10 cellular contexts compared by ENCODE assay signal in the genomic region with DNA sequence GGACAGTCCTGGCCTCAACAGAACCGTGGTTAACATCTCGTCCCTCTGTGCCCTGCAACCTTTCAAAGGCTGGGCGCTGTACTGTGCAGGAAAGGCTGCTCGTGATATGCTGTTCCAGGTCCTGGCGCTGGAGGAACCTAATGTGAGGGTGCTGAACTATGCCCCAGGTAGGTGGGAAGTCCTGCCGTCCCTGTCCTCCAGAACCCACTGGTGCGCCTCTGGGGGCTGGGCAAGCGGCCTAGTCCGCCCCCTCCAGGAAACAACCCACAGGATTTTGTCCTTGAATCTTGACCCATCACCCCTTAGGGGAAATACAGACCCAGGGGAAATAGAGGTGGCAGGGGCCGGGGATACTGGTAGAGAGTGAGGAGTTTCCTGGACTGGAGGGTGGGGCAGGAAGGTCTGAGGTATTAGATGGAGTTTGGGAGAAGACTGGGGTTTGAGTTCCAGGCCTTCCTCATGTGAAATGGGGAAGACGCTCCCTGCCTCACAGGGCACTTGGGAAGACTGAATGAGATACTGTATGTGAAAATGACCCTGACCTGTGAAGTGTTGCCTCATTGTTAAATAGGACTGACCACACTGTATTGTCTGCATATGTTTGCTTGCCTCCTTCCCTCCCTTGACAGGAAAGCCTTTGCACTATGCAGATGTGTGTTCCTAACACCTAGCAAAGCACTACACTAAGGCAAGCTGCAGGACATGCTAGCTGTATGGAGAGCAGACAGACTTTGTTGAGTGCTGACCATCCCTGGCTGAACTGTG. TPM values are rescaled to one million over a fixed set of nuclear protein-coding genes. Genes with fewer than 3 reads are reported as not detected.
DNase-seq lines count a peak whose midpoint lies in the region; ATAC-seq, FAIRE-seq and TF ChIP-seq lines count a peak whose summit lies in the region.
"Had no signal": no experiment of that assay in that cellular context is flagged by ENCODE, and none has a peak within 500 bp of the region (broad histone marks: within the 10 kb centered on the region; RNA-seq: fewer than 3 reads in every experiment).

No MANE protein-coding gene starts in this region.

- POLR2A ChIA-PET in K562 (lab: Yijun Ruan, JAX) = interaction anchor here (0.7 to 1.0 kb wide), 2 partner anchors 103 to 187 kb away, joined by 3 read pairs; no protein-coding TSS in a partner anchor

- BruUV-seq in K562 (replicated peaks; lab: Mats Ljungman, UMichigan) = no TSS peak

- H3K4me3 ChIP-seq in HAP-1 (peak overlapping the region; percentile 42), K562 (peak overlapping the region; percentile 85; the same call in 1 of the 2 replicates), muscle layer of colon (ENCODE audit: low read depth in 1 of 2, low read length in 2 of 2) (peak overlapping the region; percentile 66 to 81)

- no peak for TF ChIP-seq POLR2A in K562 (conservative IDR thresholded peaks at IDR 0.05)

- DNase-seq in HAP-1 (ENCODE audit: low spot score in 2 of 2) (no peak), K562 (ENCODE audit: extremely low read depth in 1 of 4, low spot score in 3 of 4) (no peak), NCI-H226 (no peak), GM20000 (ENCODE audit: low spot score) (no peak), germinal center (ENCODE audit: low spot score) (no peak)

- intact Hi-C loops in K562 (cut with micrococcal nuclease) = no loop called here

- no peaks in the 10 kb centered on the region for H3K9me1 ChIP-seq in K562 (ENCODE audit: control insufficient read depth, insufficient read depth, low read length)

- H3K4me1 ChIP-seq in HAP-1 (peaks cover 11% of the 10 kb centered on the region), K562 (replicated peaks in 1 of 2; ENCODE audit: control insufficient read depth in 2 of 2, insufficient read depth in 2 of 2, low read length in 2 of 2) (peaks cover 9 to 15% of the 10 kb centered on the region in 2 experiments; a peak in 4 of 5 replicates), muscle layer of colon (ENCODE audit: insufficient read depth, low read length) (peaks cover 23% of the 10 kb centered on the region)

- TF ChIP-seq RAD21 in K562 (CRISPR knock-in tag; conservative IDR thresholded peaks at IDR 0.05 in 1 of 2, IDR thresholded peaks at IDR 0.05 in 1 of 2) = no peak

- H3K9me3 ChIP-seq in HAP-1 (no peaks in the 10 kb centered on the region), K562 (replicated peaks; ENCODE audit: control insufficient read depth, insufficient read depth, low read depth, low read length) (no peaks in the 10 kb centered on the region), muscle layer of colon (ENCODE audit: low read length) (no peaks in the 10 kb centered on the region)
- H3K9me3 ChIP-seq: SJCRH30 had no signal

- TF ChIP-seq CTCF in 22Rv1 (IDR thresholded peaks at IDR 0.05) = no peak
- no peak for TF ChIP-seq CTCF in K562 (IDR thresholded peaks at IDR 0.05 in 2 of 3, conservative IDR thresholded peaks at IDR 0.05 in 1 of 3; ENCODE audit: insufficient read depth in 2 of 3, low read depth in 1 of 3, low read length in 3 of 3)
- no peak for TF ChIP-seq CTCF in GM20000 (IDR thresholded peaks at IDR 0.05; ENCODE audit: extremely low read depth, missing control alignments)

- no peak for ATAC-seq in K562
- ATAC-seq in GM21390 (IDR thresholded peaks at IDR 0.05; ENCODE audit: unreplicated experiment) = no peak

- no peak for TF ChIP-seq EP300 in K562 (IDR thresholded peaks at IDR 0.05; ENCODE audit: low read length)

- 59% methylated on average over 9 of the region's 11 CpGs for WGBS in K562 (ENCODE audit: insufficient coverage, low coverage, missing lambda C conversion rate)

- peaks cover 16% of the 10 kb centered on the region; the same call in 1 of the 2 replicates for H4K20me1 ChIP-seq in K562 (replicated peaks; ENCODE audit: control insufficient read depth, insufficient read depth, low read length)

- H3K36me3 ChIP-seq in HAP-1 (replicated peaks) (peaks cover 4% of the 10 kb centered on the region; the same call in 1 of the 2 replicates), K562 (ENCODE audit: control insufficient read depth, insufficient read depth, low read length) (peaks cover 26% of the 10 kb centered on the region; the same call in 2 of the 3 replicates), muscle layer of colon (ENCODE audit: insufficient read depth, low read length) (peaks cover 17% of the 10 kb centered on the region)
- H3K36me3 ChIP-seq: brain microvascular endothelial cell had no signal

- H2AFZ ChIP-seq in K562 (ENCODE audit: low read depth, low read length) = peak overlapping the region; percentile 98

- H3K79me2 ChIP-seq in K562 (ENCODE audit: control insufficient read depth, insufficient read depth, low read length) = peaks cover 5% of the 10 kb centered on the region; the same call in 2 of the 3 replicates

- H3K4me2 ChIP-seq in K562 (ENCODE audit: insufficient read depth, low read length) = peak overlapping the region; percentile 87

- H3K9ac ChIP-seq in K562 (ENCODE audit: insufficient read depth in 1 of 2, low read depth in 2 of 2, low read length in 2 of 2) = peak overlapping the region in 1 of 2 experiments; percentile 92; a peak in 2 of 4 replicates
- no peak overlapping the region for H3K9ac ChIP-seq in muscle layer of colon (ENCODE audit: low read length)

- H3K27ac ChIP-seq in 22Rv1 (peak overlapping the region; percentile 97; the same call in 1 of the 2 replicates), K562 (ENCODE audit: extremely low read depth, low read depth, low read length) (no peak overlapping the region), muscle layer of colon (ENCODE audit: low read depth, low read length) (no peak overlapping the region)
- H3K27ac ChIP-seq: brain microvascular endothelial cell had no signal

- H3K27me3 ChIP-seq in HAP-1 (ENCODE audit: low read depth) (no peaks in the 10 kb centered on the region), K562 (ENCODE audit: control insufficient read depth in 2 of 2, insufficient read depth in 2 of 2, low read length in 2 of 2) (0 out of 5 replicates have a peak, but pooled peaks cover under 1 to 5% of the 10 kb centered on the region in 2 experiments), muscle layer of colon (ENCODE audit: control insufficient read depth in 1 of 2, insufficient read depth in 2 of 2, low read length in 2 of 2) (peaks cover 0 to 4% of the 10 kb centered on the region in 2 donors)
- H3K27me3 ChIP-seq: SJCRH30 had no signal

- FAIRE-seq in K562 (lab: Jason Lieb, UNC) = no peak

- in situ Hi-C loops in HAP-1 (cut with MboI; ENCODE audit: low sequenced_read_pairs) = no loop called here
- in situ Hi-C loops in K562 (cut with MboI) = no loop called here

- CTCF ChIA-PET in K562 (lab: Yijun Ruan, JAX; ENCODE audit: low intra/inter-chr PET ratio) = interaction anchor here (0.6 to 2.6 kb wide), 3 partner anchors 118 to 289 kb away, joined by 3 to 10 read pairs (median 5); no protein-coding TSS in a partner anchor

TF ChIP-seq in K562, 482 proteins besides CTCF, POLR2A, EP300 and RAD21 (continues in another document):
- TF ChIP-seq CBFB (CRISPR knock-in tag; IDR thresholded peaks at IDR 0.05) = 0 out of 2 replicates have a peak, but pooled peaks have one; percentile 23

RNA-seq across cellular contexts. Expression of gene SPR, which starts 1.4 kb away (rescaled TPM):
- total RNA-seq in K562 (2011; cell fraction: chromatin; rRNA removed; ENCODE audit: low replicate concordance) = 3.9 and 9.7 TPM in 2 replicates
- 11.7 and 12.7 TPM in 2 replicates for total RNA-seq in K562 (2011; cell fraction: nucleolus; rRNA removed)
- total RNA-seq in K562 (2011; cell fraction: nucleoplasm; rRNA removed) = 11.6 and 12.0 TPM in 2 replicates
- total RNA-seq in K562 (2014; rRNA removed) = 38.3 and 44.2 TPM in 2 replicates
- total RNA-seq in K562 (2014; rRNA removed; fragmentation: Illumina TruSeq; extraction: Trizol) = 19.9 and 26.3 TPM in 2 replicates
- 23.0 and 24.1 TPM in 2 replicates for total RNA-seq in K562 (2015; rRNA removed; fragmentation: Illumina TruSeq; extraction: Trizol)
- 36.5 and 38.8 TPM in 2 replicates for total RNA-seq in K562 (2021)
- 17.4 and 28.4 TPM in 2 replicates for polyA plus RNA-seq in K562 (2011; rRNA removed)
- polyA plus RNA-seq in K562 (2011; cell fraction: cytosol; rRNA removed) = 15.5 and 32.1 TPM in 2 replicates
- 7.5 and 12.4 TPM in 2 replicates for polyA plus RNA-seq in K562 (2011; cell fraction: nucleus; rRNA removed)
- polyA plus RNA-seq in K562 (2012) = 32.7 and 40.3 TPM in 2 replicates
- 21.9 and 22.0 TPM in 2 replicates for polyA plus RNA-seq in K562 (2014; fragmentation: Illumina TruSeq; extraction: Trizol)
- polyA plus RNA-seq in K562 (2014; fragmentation: Nextera tagmentation; extraction: Ambion mirVana) = 1 to 10 TPM; 7.7 to 9.4 TPM
- 28.5 TPM in 2 replicates for polyA plus RNA-seq in K562 (2014; rRNA removed)
- 10.4 and 18.1 TPM in 2 replicates for polyA minus RNA-seq in K562 (2011; rRNA and poly(A)+ RNA removed)
- 7.5 and 9.5 TPM in 2 replicates for polyA minus RNA-seq in K562 (2011; cell fraction: cytosol; rRNA and poly(A)+ RNA removed)
- polyA minus RNA-seq in K562 (2011; cell fraction: nucleus; rRNA and poly(A)+ RNA removed) = 4.0 and 4.8 TPM in 2 replicates

RNA-seq across cellular contexts. Expression of gene EMX1, which starts 28.7 kb away (rescaled TPM):
- total RNA-seq in K562 (2011; cell fraction: chromatin; rRNA removed; ENCODE audit: low replicate concordance) = 0.28 TPM in 1 of 2 replicates, not detected in the other
- total RNA-seq in K562 (2011; cell fraction: nucleolus; rRNA removed) = 0.17 TPM in 1 of 2 replicates, not detected in the other
- total RNA-seq in K562 (2011; cell fraction: nucleoplasm; rRNA removed) = not detected in 2 replicates
- total RNA-seq in K562 (2014; rRNA removed) = 0.20 and 0.32 TPM in 2 replicates
- not detected in 2 replicates for total RNA-seq in K562 (2014; rRNA removed; fragmentation: Illumina TruSeq; extraction: Trizol)
- not detected in 2 replicates for total RNA-seq in K562 (2015; rRNA removed; fragmentation: Illumina TruSeq; extraction: Trizol)
- total RNA-seq in K562 (2021) = 0.18 TPM in 1 of 2 replicates, not detected in the other
- polyA plus RNA-seq in K562 (2011; rRNA removed) = 0.10 and 0.22 TPM in 2 replicates
- 0.07 and 0.16 TPM in 2 replicates for polyA plus RNA-seq in K562 (2011; cell fraction: cytosol; rRNA removed)
- 0.11 and 0.21 TPM in 2 replicates for polyA plus RNA-seq in K562 (2011; cell fraction: nucleus; rRNA removed)
- polyA plus RNA-seq in K562 (2012) = 0.04 and 0.11 TPM in 2 replicates
- not detected in 2 replicates for polyA plus RNA-seq in K562 (2014; fragmentation: Illumina TruSeq; extraction: Trizol)
- polyA plus RNA-seq in K562 (2014; fragmentation: Nextera tagmentation; extraction: Ambion mirVana) = not detected
- 0.21 TPM in 1 of 2 replicates, not detected in the other for polyA plus RNA-seq in K562 (2014; rRNA removed)
- polyA minus RNA-seq in K562 (2011; rRNA and poly(A)+ RNA removed) = not detected in 2 replicates
- not detected in 2 replicates for polyA minus RNA-seq in K562 (2011; cell fraction: cytosol; rRNA and poly(A)+ RNA removed)
- polyA minus RNA-seq in K562 (2011; cell fraction: nucleus; rRNA and poly(A)+ RNA removed) = 0.27 and 0.33 TPM in 2 replicates
- total RNA-seq: SJCRH30 had no signal
